Comparison of ENCODE assay signal across 9 cellular contexts in the genomic region with DNA sequence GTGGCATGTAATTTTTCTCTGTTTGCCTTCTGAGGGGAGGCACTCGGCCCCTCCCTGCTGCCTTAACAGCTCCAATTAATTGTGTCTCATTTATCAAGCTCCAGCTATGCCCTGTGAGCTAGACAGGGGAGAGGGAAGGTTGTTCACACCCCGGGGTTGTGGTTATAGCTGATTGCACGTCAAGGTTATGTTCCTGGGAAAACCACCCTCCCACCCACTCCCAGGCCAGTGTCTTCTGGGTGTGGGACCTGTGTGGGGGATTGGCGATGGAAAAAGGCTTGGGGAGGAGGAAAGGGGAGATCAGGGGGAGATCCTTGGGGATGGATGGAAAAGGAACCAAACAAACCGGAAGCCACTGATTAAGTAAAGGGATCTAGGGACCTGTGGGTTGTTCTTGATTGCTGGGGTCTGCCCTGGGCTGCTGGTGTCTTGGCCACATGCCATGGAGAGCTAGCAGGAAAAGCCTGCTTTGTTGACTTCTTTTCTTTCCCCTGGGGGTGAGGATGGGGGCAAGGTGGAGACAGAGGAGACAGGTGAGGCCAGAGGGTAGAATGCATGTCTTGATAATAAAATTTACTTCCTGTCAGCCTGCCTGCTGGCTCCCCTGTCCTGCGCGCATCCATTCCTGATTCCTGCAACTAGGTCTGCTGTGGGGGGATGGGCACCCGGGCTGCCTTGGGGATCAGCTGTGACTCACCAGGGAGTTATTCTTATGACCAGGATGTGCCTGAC. TPM values are rescaled to one million over a fixed set of nuclear protein-coding genes. Genes with fewer than 3 reads are reported as not detected.
A peak's percentile ranks its signal among the peaks of the same experiment; 100 is the strongest.
DNase-seq lines count a peak whose midpoint lies in the region; ATAC-seq, FAIRE-seq and TF ChIP-seq lines count a peak whose summit lies in the region.
"Had no signal": no experiment of that assay in that cellular context is flagged by ENCODE, and none has a peak within 500 bp of the region (broad histone marks: within the 10 kb centered on the region; RNA-seq: fewer than 3 reads in every experiment).

No MANE protein-coding gene starts in this region.

- H3K79me2 ChIP-seq in endothelial cell of umbilical vein (ENCODE audit: control insufficient read depth, insufficient read depth, low read length), result no peaks in the 10 kb centered on the region

- H3K4me1 ChIP-seq in endothelial cell of umbilical vein (ENCODE audit: control insufficient read depth, extremely low read depth, insufficient read depth, low read length) (peaks cover 32% of the 10 kb centered on the region), mucosa of descending colon (ENCODE audit: low read depth) (peaks cover 29% of the 10 kb centered on the region), suprapubic skin (peaks cover 43% of the 10 kb centered on the region)

- peak overlapping the region; percentile 32 for H3K4me2 ChIP-seq in endothelial cell of umbilical vein (ENCODE audit: insufficient read depth, low read length)

- H3K27ac Mint-ChIP-seq in WTC11, result peak overlapping the region; percentile 97

- no peak overlapping the region for H3K4me3 ChIP-seq in endothelial cell of umbilical vein (replicated peaks in 1 of 3; ENCODE audit: insufficient read depth in 1 of 3, low read depth in 1 of 3, low read length in 3 of 3)
- no peak overlapping the region for H3K4me3 ChIP-seq in mucosa of descending colon
- no peak overlapping the region for H3K4me3 ChIP-seq in suprapubic skin

- H2AFZ ChIP-seq in endothelial cell of umbilical vein (ENCODE audit: low read depth, low read length), result no peak overlapping the region

- H3K9ac ChIP-seq in endothelial cell of umbilical vein (replicated peaks; ENCODE audit: extremely low read depth, insufficient read depth, low read length), result no peak overlapping the region

- H3K9me3 Mint-ChIP-seq in WTC11, result no peaks in the 10 kb centered on the region

- H4K20me1 ChIP-seq in endothelial cell of umbilical vein (replicated peaks; ENCODE audit: control insufficient read depth, extremely low read depth, insufficient read depth, low read length), result no peaks in the 10 kb centered on the region

- no TSS peak for BruUV-seq in endothelial cell of umbilical vein (replicated peaks; lab: Mats Ljungman, UMichigan)

- TF ChIP-seq EP300 in suprapubic skin (IDR thresholded peaks at IDR 0.05), result no peak

- TF ChIP-seq CTCF in WTC11 (IDR thresholded peaks at IDR 0.05) (no peak), endothelial cell of umbilical vein (IDR thresholded peaks at IDR 0.05; ENCODE audit: extremely low read depth in 1 of 2, insufficient read depth in 1 of 2, low read depth in 1 of 2, low read length in 2 of 2) (no peak), mucosa of descending colon (IDR thresholded peaks at IDR 0.05) (no peak), suprapubic skin (IDR thresholded peaks at IDR 0.05) (no peak)

- H3K9me3 ChIP-seq in endothelial cell of umbilical vein (replicated peaks; ENCODE audit: control insufficient read depth, insufficient read depth, low read length) (no peaks in the 10 kb centered on the region), mucosa of descending colon (no peaks in the 10 kb centered on the region), suprapubic skin (no peaks in the 10 kb centered on the region)

- H3K27me3 ChIP-seq in endothelial cell of umbilical vein (ENCODE audit: control insufficient read depth in 2 of 2, insufficient read depth in 2 of 2, low read length in 2 of 2), result peaks cover 0 to 2% of the 10 kb centered on the region in 2 experiments
- no peaks in the 10 kb centered on the region for H3K27me3 ChIP-seq in suprapubic skin

- no peaks in the 10 kb centered on the region for H3K27me3 Mint-ChIP-seq in WTC11 (ENCODE audit: low read depth)

- H3K36me3 ChIP-seq in endothelial cell of umbilical vein (ENCODE audit: control insufficient read depth in 2 of 2, extremely low read depth in 1 of 2, insufficient read depth in 2 of 2, low read length in 2 of 2) (no peaks in the 10 kb centered on the region), mucosa of descending colon (ENCODE audit: low read depth) (no peaks in the 10 kb centered on the region), suprapubic skin (no peaks in the 10 kb centered on the region)

- dilution Hi-C loops in endothelial cell of umbilical vein (cut with MboI; ENCODE audit: extremely low pct_ligation_motif_present, low sequenced_read_pairs), result no loop called here

- peak; percentile 89 for DNase-seq in GM04504 (ENCODE audit: low read depth)
- DNase-seq in NCI-H1436 (lab: John Stamatoyannopoulos, UW), result peak; percentile 50
- DNase-seq in WTC11 (ENCODE audit: low spot score), result peak; percentile 78
- no peak for DNase-seq in endothelial cell of umbilical vein (ENCODE audit: low read depth, low spot score)
- peak; percentile 95 to 97 (median 95) for DNase-seq in mucosa of descending colon
- DNase-seq in suprapubic skin (ENCODE audit: low spot score in 2 of 2), result peak; percentile 92 to 93

- CTCF ChIA-PET in WTC11 (lab: Charles Lee) (interaction anchor here (1.0 to 1.5 kb wide), 7 partner anchors 10 to 125 kb away, joined by 3 to 7 read pairs (median 4); partner anchors contain the start of gene SORL1), endothelial cell of umbilical vein (lab: Charles Lee) (interaction anchor here (0.9 to 2.7 kb wide), 6 partner anchors 9 to 125 kb away, joined by 3 to 10 read pairs (median 4); partner anchors contain the start of genes SORL1 and SORL1-AS1)

- H3K9me1 ChIP-seq in endothelial cell of umbilical vein (replicated peaks; ENCODE audit: control insufficient read depth, extremely low read depth, insufficient read depth, low read length), result no peaks in the 10 kb centered on the region

- peaks cover 87% of the 10 kb centered on the region for H3K4me1 Mint-ChIP-seq in WTC11

- FAIRE-seq in endothelial cell of umbilical vein (lab: Jason Lieb, UNC), result peak; percentile 99
- FAIRE-seq: colon had no signal

- peak overlapping the region; percentile 34 for H3K27ac ChIP-seq in endothelial cell of umbilical vein (ENCODE audit: insufficient read depth, low read depth, low read length)
- H3K27ac ChIP-seq in suprapubic skin, result peak overlapping the region; percentile 76

- TF ChIP-seq POLR2A in endothelial cell of umbilical vein (IDR thresholded peaks at IDR 0.05; ENCODE audit: low read depth, low read length) (no peak), suprapubic skin (IDR thresholded peaks at IDR 0.05) (no peak)

- intact Hi-C loops in endothelial cell of umbilical vein (cut with micrococcal nuclease), result loop anchor here (1.0 to 5.0 kb wide), 4 partner anchors 16 to 849 kb away; partner anchors contain the start of gene SC5D
- intact Hi-C loops in mucosa of descending colon (cut with DNase I, micrococcal nuclease), result no loop called here

- WGBS in suprapubic skin, result 16% methylated on average over 8 of the region's 8 CpGs

- H3K36me3 Mint-ChIP-seq in WTC11, result peaks cover 12% of the 10 kb centered on the region

- ATAC-seq in WTC11 (peak; percentile 75), mucosa of descending colon (peak; percentile 95), HG03025 (IDR thresholded peaks at IDR 0.05; ENCODE audit: low FRiP score, unreplicated experiment) (no peak), GM21576 (IDR thresholded peaks at IDR 0.05; ENCODE audit: unreplicated experiment) (no peak)

- peak overlapping the region; percentile 37 for H3K4me3 Mint-ChIP-seq in WTC11

- POLR2A ChIA-PET in WTC11 (lab: Charles Lee), result interaction anchor here (0.6 to 1.5 kb wide), 3 partner anchors 9 to 959 kb away, joined by 3 to 4 read pairs (median 3); partner anchors contain the start of genes SORL1 and SORL1-AS1
- POLR2A ChIA-PET in endothelial cell of umbilical vein (lab: Charles Lee), result interaction anchor here (0.9 kb wide), 1 partner anchor 714 kb away, joined by 9 read pairs; no protein-coding TSS in a partner anchor

TF ChIP-seq in WTC11, 78 proteins besides CTCF, POLR2A, EP300 and RAD21 (continues in another document):
- TF ChIP-seq GABPB1 (CRISPR knock-in tag; IDR thresholded peaks at IDR 0.05), result peak; percentile 47; the same call in 1 of the 2 replicates

TF ChIP-seq in endothelial cell of umbilical vein, 7 proteins besides CTCF, POLR2A, EP300 and RAD21:
- TF ChIP-seq, protein P1, sequence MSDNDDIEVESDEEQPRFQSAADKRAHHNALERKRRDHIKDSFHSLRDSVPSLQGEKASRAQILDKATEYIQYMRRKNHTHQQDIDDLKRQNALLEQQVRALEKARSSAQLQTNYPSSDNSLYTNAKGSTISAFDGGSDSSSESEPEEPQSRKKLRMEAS (IDR thresholded peaks at IDR 0.05; ENCODE audit: insufficient read depth, insufficient read length), result no peak
- TF ChIP-seq POLR2AphosphoS5 (IDR thresholded peaks at IDR 0.05; ENCODE audit: insufficient read depth, low read depth, low read length) (peak; percentile 74), GATA2 (IDR thresholded peaks at IDR 0.05; ENCODE audit: insufficient read depth, insufficient read length, low read depth, low read length) (no peak), MYC (IDR thresholded peaks at IDR 0.05; ENCODE audit: low read depth, low read length) (peak; percentile 28), JUN (IDR thresholded peaks at IDR 0.05; ENCODE audit: borderline replicate concordance, insufficient read depth, insufficient read length, low read depth) (peak; percentile 76), EZH2 (IDR thresholded peaks at IDR 0.05; ENCODE audit: borderline replicate concordance, low read depth, low read length, severe bottlenecking) (no peak), FOS (IDR thresholded peaks at IDR 0.05; ENCODE audit: borderline replicate concordance, insufficient read depth, low read length) (peak; percentile 95)

RNA-seq across cellular contexts. Expression of gene SORL1, which starts 14.1 kb away (rescaled TPM):
- 78.1 to 87.1 TPM (median 78.1 TPM) in 3 replicates for total RNA-seq in WTC11 (2021)
- 0.16 and 0.31 TPM in 2 replicates for total RNA-seq in endothelial cell of umbilical vein
- polyA plus RNA-seq in endothelial cell of umbilical vein, result 0.10 and 0.17 TPM in 2 replicates
- 0.04 and 0.05 TPM in 2 replicates for polyA plus RNA-seq in endothelial cell of umbilical vein (2011; cell fraction: cytosol; rRNA removed)
- 0.20 and 0.81 TPM in 2 replicates for polyA plus RNA-seq in endothelial cell of umbilical vein (2011; cell fraction: nucleus; rRNA removed)
- polyA plus RNA-seq in endothelial cell of umbilical vein (2012), result 0.08 and 0.15 TPM in 2 replicates
- 0.27 and 0.83 TPM in 2 replicates for polyA minus RNA-seq in endothelial cell of umbilical vein
- polyA minus RNA-seq in endothelial cell of umbilical vein (2011; cell fraction: cytosol; rRNA and poly(A)+ RNA removed), result 5.1 TPM
- polyA minus RNA-seq in endothelial cell of umbilical vein (2011; cell fraction: nucleus; rRNA and poly(A)+ RNA removed), result 0.34 TPM in 2 replicates
- 100 to 1,000 TPM in 2 of 3 donors, 10 to 100 TPM in 1; 58.3 to 195 (median 109) TPM for total RNA-seq in mucosa of descending colon
- 10 to 100 TPM; 12.1 to 42.8 (median 21.0) TPM for total RNA-seq in suprapubic skin

Comparison
In these comparisons a context has a peak if more than half of its experiments do, and no peak if none do; other contexts are left out.
1. ATAC-seq: peak in WTC11 (single experiment) and mucosa of descending colon (single experiment); none in HG03025 (single experiment) and GM21576 (single experiment).
2. RNA of gene SORL1, which starts 14.1 kb away (total RNA-seq): 58.3 to 195 TPM in mucosa of descending colon, 78.1 to 87.1 TPM in WTC11 and 12.1 to 42.8 TPM in suprapubic skin; 0.16 to 0.31 TPM in endothelial cell of umbilical vein; every median in the first group is over 10 times any median in the second.